Comparison of ENCODE assay signal across 21 cellular contexts in genomic region chr1:185355947-185356346, GRCh38.
"Had no signal": no experiment of that assay in that cellular context is flagged by ENCODE, and none has a peak within 500 bp of the region (broad histone marks: within the 10 kb centered on the region; RNA-seq: fewer than 3 reads in every experiment).

No MANE protein-coding gene starts in this region.

- H3K36me3 ChIP-seq: gastrocnemius medialis, right lobe of liver, suprapubic skin, transverse colon, upper lobe of right lung, uterus had no signal

- H3K27me3 ChIP-seq: dorsolateral prefrontal cortex, gastrocnemius medialis, right lobe of liver, suprapubic skin, transverse colon, upper lobe of right lung, uterus had no signal

- H3K9me3 ChIP-seq: gastrocnemius medialis, right lobe of liver, suprapubic skin, transverse colon, upper lobe of right lung, uterus had no signal

- H3K4me2 ChIP-seq: smooth muscle cell had no signal

- DNase-seq: dorsolateral prefrontal cortex; effector CD4-positive, alpha-beta T cell; foreskin fibroblast; gastrocnemius medialis; head of caudate nucleus; left ventricle myocardium superior; naive B cell; right lobe of liver; stimulated activated CD4-positive, alpha-beta T cell treated with anti-CD3 and anti-CD28 coated beads, Interleukin-12 subunit alpha, Interleukin-12 subunit beta, amount 100 ng/mL, for 4 hours; stimulated activated CD4-positive, alpha-beta T cell treated with anti-CD3 and anti-CD28 coated beads, Interleukin-1b, Interleukin-23, amount 100 ng/mL, for 48 hours; stimulated activated CD4-positive, alpha-beta T cell treated with anti-CD3 and anti-CD28 coated beads, Interleukin-4, amount 100 ng/mL, for 1 hour; stimulated activated CD8-positive, alpha-beta memory T cell treated with anti-CD3 and anti-CD28 coated beads, Interleukin-4, amount 100 ng/mL, for 48 hours; stimulated activated naive CD4-positive, alpha-beta T cell; stimulated activated naive CD8-positive, alpha-beta T cell treated with anti-CD3 and anti-CD28 coated beads, Interleukin-15, amount 100 ng/mL, for 72 hours; transverse colon; upper lobe of right lung; uterus had no signal

- H3K4me3 ChIP-seq: dorsolateral prefrontal cortex, gastrocnemius medialis, lung, right lobe of liver, smooth muscle cell, suprapubic skin, transverse colon, upper lobe of right lung, uterus had no signal

- H3K27ac ChIP-seq: dorsolateral prefrontal cortex, gastrocnemius medialis, parathyroid adenoma, right lobe of liver, suprapubic skin, transverse colon, upper lobe of right lung, uterus had no signal

- H3K9ac ChIP-seq: parathyroid adenoma had no signal

- H2AFZ ChIP-seq: parathyroid adenoma had no signal

- H3K4me1 ChIP-seq: parathyroid adenoma, right lobe of liver, suprapubic skin, transverse colon, upper lobe of right lung, uterus had no signal

- H3K79me2 ChIP-seq: parathyroid adenoma had no signal
